In the genomic region with DNA sequence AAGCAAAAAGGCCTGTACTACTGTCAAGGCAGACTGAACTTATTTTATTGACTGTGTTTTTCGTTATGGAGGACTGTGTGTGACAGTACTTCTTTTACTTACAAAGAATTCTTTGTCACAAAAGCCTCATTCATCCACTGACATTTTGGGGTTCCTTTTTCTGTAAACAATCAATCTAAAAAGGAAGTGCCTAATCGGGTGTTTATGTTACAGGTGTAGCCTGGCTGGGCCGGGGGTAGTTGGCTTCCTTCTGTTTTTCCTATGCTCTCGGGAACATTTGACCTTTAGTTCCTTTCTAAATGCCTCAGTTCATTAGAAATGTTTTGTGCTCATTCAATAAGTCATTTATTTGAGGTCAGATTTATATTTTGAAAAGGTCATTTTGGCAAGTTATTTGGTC, we compare ENCODE assay signal across 23 cellular contexts. TPM values are rescaled to one million over a fixed set of nuclear protein-coding genes. Genes with fewer than 3 reads are reported as not detected.
DNase-seq lines count a peak whose midpoint lies in the region; ATAC-seq and TF ChIP-seq lines count a peak whose summit lies in the region.
"Had no signal": no experiment of that assay in that cellular context is flagged by ENCODE, and none has a peak within 500 bp of the region (broad histone marks: within the 10 kb centered on the region; RNA-seq: fewer than 3 reads in every experiment).

No MANE protein-coding gene starts in this region.

- no peak overlapping the region for H2AFZ ChIP-seq in GM23338

- H3K36me3 Mint-ChIP-seq in activated naive CD8-positive, alpha-beta T cell treated with anti-CD3 and anti-CD28 coated beads, Interleukin-2, amount 10 ng/mL, durations not matched to agents 7 days and 5 days: peaks cover 34% of the 10 kb centered on the region
- H3K36me3 Mint-ChIP-seq in activated naive CD8-positive, alpha-beta T cell treated with anti-CD3 and anti-CD28 coated beads for 36 hours: peaks cover 34% of the 10 kb centered on the region
- H3K36me3 Mint-ChIP-seq in WTC11 (no peaks in the 10 kb centered on the region), GM23338 (ENCODE audit: low read depth) (no peaks in the 10 kb centered on the region)

- no peaks in the 10 kb centered on the region for H3K9me3 Mint-ChIP-seq in activated naive CD8-positive, alpha-beta T cell treated with anti-CD3 and anti-CD28 coated beads, Interleukin-2, amount 10 ng/mL, durations not matched to agents 7 days and 5 days
- H3K9me3 Mint-ChIP-seq in activated naive CD8-positive, alpha-beta T cell treated with anti-CD3 and anti-CD28 coated beads for 36 hours: no peaks in the 10 kb centered on the region
- H3K9me3 Mint-ChIP-seq in WTC11: no peaks in the 10 kb centered on the region
- H3K9me3 Mint-ChIP-seq in GM23338: no peaks in the 10 kb centered on the region
- H3K9me3 Mint-ChIP-seq: activated naive CD4-positive, alpha-beta T cell treated with anti-CD3 and anti-CD28 coated beads for 36 hours had no signal

- POLR2A ChIA-PET in activated naive CD8-positive, alpha-beta T cell treated with anti-CD3 and anti-CD28 coated beads, Interleukin-2, amount 10 ng/mL, durations not matched to agents 7 days and 5 days (lab: Charles Lee): no interaction called here
- POLR2A ChIA-PET in WTC11 (lab: Charles Lee): no interaction called here

- H3K27me3 ChIP-seq in body of pancreas (no peaks in the 10 kb centered on the region), GM23338 (ENCODE audit: insufficient read depth) (peaks cover 3% of the 10 kb centered on the region)
- H3K27me3 ChIP-seq: esophagus squamous epithelium, SJSA1 had no signal

- H3K4me1 ChIP-seq in body of pancreas (peaks cover 17% of the 10 kb centered on the region), GM23338 (ENCODE audit: insufficient read depth) (peaks cover 10% of the 10 kb centered on the region)
- H3K4me1 ChIP-seq: prostate gland had no signal

- H3K27ac ChIP-seq in body of pancreas (peak overlapping the region in 1 of 4 donors; percentile 26), GM23338 (ENCODE audit: low read depth) (no peak overlapping the region)
- H3K27ac ChIP-seq: esophagus squamous epithelium, prostate gland, SJSA1 had no signal

- no peak for ATAC-seq in activated naive CD8-positive, alpha-beta T cell treated with anti-CD3 and anti-CD28 coated beads, Interleukin-2, amount 10 ng/mL, durations not matched to agents 7 days and 5 days (ENCODE audit: low read depth)
- ATAC-seq in WTC11: no peak
- no peak for ATAC-seq in body of pancreas
- no peak for ATAC-seq in GM23338
- ATAC-seq: activated CD4-positive, alpha-beta T cell treated with anti-CD3 and anti-CD28 coated beads for 36 hours; left colon had no signal

- H3K9me2 ChIP-seq in GM23338 (ENCODE audit: insufficient read depth): no peaks in the 10 kb centered on the region

- H3K4me3 Mint-ChIP-seq in activated naive CD8-positive, alpha-beta T cell treated with anti-CD3 and anti-CD28 coated beads, Interleukin-2, amount 10 ng/mL, durations not matched to agents 7 days and 5 days: peak overlapping the region; percentile 6
- H3K4me3 Mint-ChIP-seq in activated naive CD8-positive, alpha-beta T cell treated with anti-CD3 and anti-CD28 coated beads for 36 hours: no peak overlapping the region
- H3K4me3 Mint-ChIP-seq in WTC11 (no peak overlapping the region), GM23338 (no peak overlapping the region)
- H3K4me3 Mint-ChIP-seq: activated CD4-positive, alpha-beta T cell treated with anti-CD3 and anti-CD28 coated beads for 36 hours; activated naive CD4-positive, alpha-beta T cell treated with anti-CD3 and anti-CD28 coated beads for 36 hours had no signal

- no peak for TF ChIP-seq CTCF in WTC11 (IDR thresholded peaks at IDR 0.05)
- no peak for TF ChIP-seq CTCF in body of pancreas (IDR thresholded peaks at IDR 0.05)
- no peak for TF ChIP-seq CTCF in GM23338 (conservative IDR thresholded peaks at IDR 0.05; ENCODE audit: low read depth in 2 of 2)

- H3F3A ChIP-seq in GM23338 (replicated peaks; ENCODE audit: low read depth): no peaks in the 10 kb centered on the region

- no peak overlapping the region for H3K27ac Mint-ChIP-seq in activated naive CD8-positive, alpha-beta T cell treated with anti-CD3 and anti-CD28 coated beads, Interleukin-2, amount 10 ng/mL, durations not matched to agents 7 days and 5 days
- no peak overlapping the region for H3K27ac Mint-ChIP-seq in activated naive CD8-positive, alpha-beta T cell treated with anti-CD3 and anti-CD28 coated beads for 36 hours
- H3K27ac Mint-ChIP-seq in WTC11: 0 out of 2 replicates have a peak overlapping the region, but pooled peaks have one; percentile 1
- no peak overlapping the region for H3K27ac Mint-ChIP-seq in GM23338
- H3K27ac Mint-ChIP-seq: activated CD4-positive, alpha-beta T cell treated with anti-CD3 and anti-CD28 coated beads for 36 hours; activated naive CD4-positive, alpha-beta T cell treated with anti-CD3 and anti-CD28 coated beads for 36 hours had no signal

- TF ChIP-seq POLR2A in body of pancreas (IDR thresholded peaks at IDR 0.05): no peak

- intact Hi-C loops in body of pancreas (cut with DNase I): no loop called here

- no peak overlapping the region for H3K4me2 ChIP-seq in GM23338

- CTCF ChIA-PET in WTC11 (lab: Charles Lee): no interaction called here

- H3K4me3 ChIP-seq in body of pancreas: no peak overlapping the region
- H3K4me3 ChIP-seq in GM23338: no peak overlapping the region
- H3K4me3 ChIP-seq: esophagus squamous epithelium, prostate gland, SJSA1 had no signal

- H3K4me1 Mint-ChIP-seq in activated naive CD8-positive, alpha-beta T cell treated with anti-CD3 and anti-CD28 coated beads, Interleukin-2, amount 10 ng/mL, durations not matched to agents 7 days and 5 days: peaks cover 49% of the 10 kb centered on the region
- peaks cover 55% of the 10 kb centered on the region for H3K4me1 Mint-ChIP-seq in activated naive CD8-positive, alpha-beta T cell treated with anti-CD3 and anti-CD28 coated beads for 36 hours
- H3K4me1 Mint-ChIP-seq in WTC11 (peaks cover 22% of the 10 kb centered on the region), GM23338 (peaks cover 15% of the 10 kb centered on the region)

- H3K27me3 Mint-ChIP-seq in activated naive CD8-positive, alpha-beta T cell treated with anti-CD3 and anti-CD28 coated beads, Interleukin-2, amount 10 ng/mL, durations not matched to agents 7 days and 5 days: no peaks in the 10 kb centered on the region
- H3K27me3 Mint-ChIP-seq in activated naive CD8-positive, alpha-beta T cell treated with anti-CD3 and anti-CD28 coated beads for 36 hours: no peaks in the 10 kb centered on the region
- H3K27me3 Mint-ChIP-seq in WTC11 (ENCODE audit: low read depth): peaks cover 3% of the 10 kb centered on the region
- peaks cover 6% of the 10 kb centered on the region for H3K27me3 Mint-ChIP-seq in GM23338 (ENCODE audit: insufficient read depth, low read depth, poor library complexity)
- H3K27me3 Mint-ChIP-seq: activated CD4-positive, alpha-beta T cell treated with anti-CD3 and anti-CD28 coated beads for 36 hours had no signal

- DNase-seq in activated naive CD8-positive, alpha-beta T cell treated with anti-CD3 and anti-CD28 coated beads, Interleukin-2, amount 10 ng/mL, durations not matched to agents 7 days and 5 days: no peak
- no peak for DNase-seq in activated naive CD8-positive, alpha-beta T cell treated with anti-CD3 and anti-CD28 coated beads for 36 hours
- DNase-seq in WTC11 (ENCODE audit: low spot score): no peak
- peak; percentile 41 for DNase-seq in globus pallidus (ENCODE audit: low spot score)
- DNase-seq in GM19240 (ENCODE audit: insufficient read length, low spot score): no peak
- no peak for DNase-seq in body of pancreas
- DNase-seq in GM23338 (ENCODE audit: low spot score): no peak
- no peak for DNase-seq in DMS 273 treated with DMSO at 0.1 percent for 48 hours (lab: John Stamatoyannopoulos, UW)
- DNase-seq: activated CD4-positive, alpha-beta T cell treated with anti-CD3 and anti-CD28 coated beads for 36 hours; activated naive CD4-positive, alpha-beta T cell treated with anti-CD3 and anti-CD28 coated beads for 36 hours; activated T-cell treated with anti-CD3 and anti-CD28 coated beads, Interleukin-2, amount 50 U/mL, for 48 hours; anterior cingulate cortex; esophagus squamous epithelium; foreskin melanocyte; GDM1; KG1; left colon; NCI-H1417; NCI-H2081; stimulated activated CD4-positive, alpha-beta T cell treated with anti-CD3 and anti-CD28 coated beads, Interleukin-15, amount 100 ng/mL, for 24 hours; stimulated activated naive CD4-positive, alpha-beta T cell treated with Interleukin-2 at 50 U/mL for 16 hours had no signal

- peaks cover 41% of the 10 kb centered on the region for H3K79me2 ChIP-seq in GM23338 (replicated peaks; ENCODE audit: insufficient read depth)

- H3K36me3 ChIP-seq in body of pancreas (replicated peaks in 1 of 2; ENCODE audit: insufficient read depth in 1 of 2, low read depth in 2 of 2) (no peaks in the 10 kb centered on the region), GM23338 (ENCODE audit: insufficient read depth) (no peaks in the 10 kb centered on the region)
- H3K36me3 ChIP-seq: esophagus squamous epithelium, prostate gland, SJSA1 had no signal

- WGBS in body of pancreas, 2 donors: 32 to 54% methylated on average over 4 of the region's 4 CpGs

- H3K9me3 ChIP-seq in body of pancreas: no peaks in the 10 kb centered on the region
- H3K9me3 ChIP-seq: esophagus squamous epithelium, prostate gland, SJSA1 had no signal

- no peaks in the 10 kb centered on the region; the same call in 1 of the 2 replicates for H4K20me1 ChIP-seq in GM23338 (replicated peaks; ENCODE audit: insufficient read depth)

TF ChIP-seq in GM23338, 12 proteins besides CTCF, POLR2A, EP300 and RAD21 (continues in another document):
- no peak for TF ChIP-seq POLR2AphosphoS5 (IDR thresholded peaks at IDR 0.05; ENCODE audit: low read depth)
- TF ChIP-seq JUNB (IDR thresholded peaks at IDR 0.05; ENCODE audit: unreplicated experiment): no peak
- no peak for TF ChIP-seq NANOG (IDR thresholded peaks at IDR 0.05; ENCODE audit: borderline replicate concordance)
- TF ChIP-seq ZNF331 (CRISPR knock-in tag; IDR thresholded peaks at IDR 0.05; ENCODE audit: low read depth): no peak
- TF ChIP-seq CREB1 (CRISPR knock-in tag; IDR thresholded peaks at IDR 0.05; ENCODE audit: low read depth): no peak

RNA-seq across cellular contexts. Expression of gene ZCCHC2, which starts 8.3 kb away (rescaled TPM):
- 10 to 100 TPM; 56.8 to 61.7 TPM for total RNA-seq in activated naive CD8-positive, alpha-beta T cell treated with anti-CD3 and anti-CD28 coated beads, Interleukin-2, amount 10 ng/mL, durations not matched to agents 7 days and 5 days
- 10 to 100 TPM; 25.1 to 28.9 TPM for total RNA-seq in activated naive CD8-positive, alpha-beta T cell treated with anti-CD3 and anti-CD28 coated beads for 36 hours
- 15.9 to 18.8 TPM (median 16.7 TPM) in 3 replicates for total RNA-seq in WTC11 (2021)
- 10 to 100 TPM; 10.4 to 14.2 TPM for total RNA-seq in body of pancreas
- 14.4 and 15.4 TPM in 2 replicates for total RNA-seq in GM23338 (2014; rRNA removed; shearing (Covaris generic))
- polyA plus RNA-seq in GM23338 (2016; fragmentation: Nextera tagmentation; extraction: Ambion mirVana): 4.9 and 5.4 TPM in 2 replicates
